In the genomic region with DNA sequence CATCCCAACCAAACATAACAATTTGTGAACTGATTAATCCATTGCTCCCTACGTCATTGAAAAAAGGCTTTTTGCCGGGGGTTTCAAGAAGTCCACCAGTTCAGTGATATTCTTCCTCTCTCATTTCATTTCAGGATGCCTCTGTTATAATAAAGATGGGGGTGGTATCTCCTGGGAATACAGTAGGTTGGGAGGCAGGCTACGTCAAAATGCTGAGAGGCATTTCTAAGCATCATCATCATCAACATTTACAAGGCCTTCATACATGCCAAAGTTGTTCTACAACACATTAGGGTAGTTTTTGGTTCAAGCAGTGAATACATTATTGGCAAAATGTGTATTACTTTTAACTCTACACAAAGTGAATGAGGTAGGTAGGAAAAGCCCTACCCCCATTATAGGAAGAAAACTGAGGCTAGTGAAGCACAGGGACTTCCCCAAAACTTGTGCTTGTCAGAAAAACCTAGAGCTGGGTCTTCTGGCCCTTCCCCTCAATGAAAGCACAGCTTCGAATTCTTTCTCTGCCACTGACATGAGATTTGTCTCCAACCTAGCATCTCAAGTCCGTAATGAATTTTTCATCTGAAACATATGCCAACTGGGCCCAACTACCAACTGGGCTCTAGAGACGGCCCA, we compare ENCODE assay signal across 8 cellular contexts. TPM values are rescaled to one million over a fixed set of nuclear protein-coding genes. Genes with fewer than 3 reads are reported as not detected.
A peak's percentile ranks its signal among the peaks of the same experiment; 100 is the strongest.
DNase-seq lines count a peak whose midpoint lies in the region; ATAC-seq and TF ChIP-seq lines count a peak whose summit lies in the region.

No MANE protein-coding gene starts in this region.

- no peaks in the 10 kb centered on the region for H3K9me3 Mint-ChIP-seq in effector memory CD8-positive, alpha-beta T cell

- H3K27me3 Mint-ChIP-seq in effector memory CD8-positive, alpha-beta T cell: peaks cover 26 to 42% of the 10 kb centered on the region in 2 donors

- DNase-seq in MM.1S (peak; percentile 2), ovary (no peak), posterior vena cava (ENCODE audit: low spot score) (no peak), NCI-H446 (lab: John Stamatoyannopoulos, UW) (no peak), cerebellum (ENCODE audit: low spot score) (no peak)
- no peak for DNase-seq in effector memory CD8-positive, alpha-beta T cell

- no peak for TF ChIP-seq CTCF in MM.1S (IDR thresholded peaks at IDR 0.05; ENCODE audit: low read length)
- TF ChIP-seq CTCF in ovary (IDR thresholded peaks at IDR 0.05): no peak

- H3F3A ChIP-seq in MM.1S (ENCODE audit: insufficient read depth, low read length): no peaks in the 10 kb centered on the region; the same call in 1 of the 2 replicates

- H3K9me3 ChIP-seq in ES-I3 (ENCODE audit: control insufficient read depth, insufficient read depth, low read length) (no peaks in the 10 kb centered on the region), MM.1S (replicated peaks; ENCODE audit: insufficient read depth, low read length) (no peaks in the 10 kb centered on the region), ovary (no peaks in the 10 kb centered on the region)

- peaks cover 26% of the 10 kb centered on the region for H3K36me3 Mint-ChIP-seq in effector memory CD8-positive, alpha-beta T cell (ENCODE audit: insufficient read depth)

- H3K9ac ChIP-seq in ES-I3 (ENCODE audit: low read depth, low read length) (peak overlapping the region; percentile 96), MM.1S (ENCODE audit: low read length) (peak overlapping the region; percentile 79)

- H3K27ac Mint-ChIP-seq in effector memory CD8-positive, alpha-beta T cell: peak overlapping the region; percentile 98 to 99

- H3K4me1 ChIP-seq in ES-I3 (ENCODE audit: insufficient read depth, low read length): no peaks in the 10 kb centered on the region
- peaks cover 10% of the 10 kb centered on the region; the same call in 1 of the 2 replicates for H3K4me1 ChIP-seq in MM.1S (ENCODE audit: low read length)
- H3K4me1 ChIP-seq in ovary (ENCODE audit: insufficient read depth): peaks cover 3% of the 10 kb centered on the region

- peak overlapping the region; percentile 79 for H3K4me2 ChIP-seq in MM.1S (ENCODE audit: low read depth, low read length)

- peak; percentile 3 for ATAC-seq in GM21737 (IDR thresholded peaks at IDR 0.05; ENCODE audit: unreplicated experiment)
- ATAC-seq in effector memory CD8-positive, alpha-beta T cell (replicated peaks): no peak

- H3K36me3 ChIP-seq in ES-I3 (ENCODE audit: insufficient read depth, low read length) (no peaks in the 10 kb centered on the region), MM.1S (replicated peaks; ENCODE audit: insufficient read depth, low read length) (no peaks in the 10 kb centered on the region), ovary (no peaks in the 10 kb centered on the region)

- peak overlapping the region; percentile 59 for H2AFZ ChIP-seq in MM.1S (ENCODE audit: low read length)

- no peak for TF ChIP-seq EP300 in ovary (IDR thresholded peaks at IDR 0.05)

- intact Hi-C loops in ovary (cut with DNase I) (no loop called here), posterior vena cava (cut with DNase I) (no loop called here)

- H3K4me3 ChIP-seq in MM.1S (ENCODE audit: low read length) (peak overlapping the region; percentile 69), ovary (peak overlapping the region; percentile 85)

- H3K27me3 ChIP-seq in MM.1S (replicated peaks; ENCODE audit: insufficient read depth, low read length) (peaks cover 15% of the 10 kb centered on the region), ovary (no peaks in the 10 kb centered on the region)

- H3K79me2 ChIP-seq in MM.1S (ENCODE audit: low read length): 0 out of 2 replicates have a peak, but pooled peaks cover 3% of the 10 kb centered on the region

- H3K4me3 Mint-ChIP-seq in effector memory CD8-positive, alpha-beta T cell: peak overlapping the region; percentile 87 to 96

- H3K27ac ChIP-seq in MM.1S (ENCODE audit: low read length) (peak overlapping the region; percentile 40; the same call in 1 of the 2 replicates), ovary (peak overlapping the region; percentile 75 to 93)

- H4K20me1 ChIP-seq in MM.1S (ENCODE audit: insufficient read depth, low read length): no peaks in the 10 kb centered on the region

- H3K9me2 ChIP-seq in MM.1S (replicated peaks; ENCODE audit: insufficient read depth, low read length): no peaks in the 10 kb centered on the region

- peaks cover 22 to 30% of the 10 kb centered on the region in 2 donors for H3K4me1 Mint-ChIP-seq in effector memory CD8-positive, alpha-beta T cell (ENCODE audit: low read depth in 2 of 2)

- TF ChIP-seq POLR2A in ovary (IDR thresholded peaks at IDR 0.05): no peak

- WGBS in ovary, 3 donors: 33 to 43% (median 39%) methylated on average over 6 of the region's 6 CpGs

RNA-seq across cellular contexts. Expression of gene OSR1, which starts 11.3 kb away (rescaled TPM):
- 10 to 100 TPM in 1 of 7 donors, 1 to 10 TPM in 6; 2.5 to 11.5 (median 5.6) TPM for total RNA-seq in ovary
- polyA plus RNA-seq in ovary: 1 to 10 TPM; 3.9 to 4.9 TPM
- 10 to 100 TPM; 74.0 to 78.3 TPM for total RNA-seq in posterior vena cava
- total RNA-seq in cerebellum: 8.7 TPM
